Comparison of ENCODE assay signal across 10 cellular contexts in genomic region chr5:135977375-135977928, GRCh38. TPM values are rescaled to one million over a fixed set of nuclear protein-coding genes. Genes with fewer than 3 reads are reported as not detected.
DNase-seq lines count a peak whose midpoint lies in the region; ATAC-seq and TF ChIP-seq lines count a peak whose summit lies in the region.
"Had no signal": no experiment of that assay in that cellular context is flagged by ENCODE, and none has a peak within 500 bp of the region (broad histone marks: within the 10 kb centered on the region; RNA-seq: fewer than 3 reads in every experiment).

No MANE protein-coding gene starts in this region.

- H3K27ac ChIP-seq in gastroesophageal sphincter = peak overlapping the region in 1 of 4 donors; percentile 13

- peaks cover 26% of the 10 kb centered on the region for H3K27me3 Mint-ChIP-seq in activated CD8-positive, alpha-beta T cell treated with anti-CD3 and anti-CD28 coated beads, Interleukin-2, amount 10 ng/mL, durations not matched to agents 7 days and 5 days (ENCODE audit: low read depth)

- H3K4me3 Mint-ChIP-seq in activated CD8-positive, alpha-beta T cell treated with anti-CD3 and anti-CD28 coated beads, Interleukin-2, amount 10 ng/mL, durations not matched to agents 7 days and 5 days = no peak overlapping the region

- no peak for TF ChIP-seq EP300 in gastroesophageal sphincter (IDR thresholded peaks at IDR 0.05)

- no peaks in the 10 kb centered on the region for H3K9me3 ChIP-seq in gastroesophageal sphincter

- peak; percentile 79 for ATAC-seq in activated CD8-positive, alpha-beta T cell treated with anti-CD3 and anti-CD28 coated beads, Interleukin-2, amount 10 ng/mL, durations not matched to agents 7 days and 5 days
- ATAC-seq in gastroesophageal sphincter = peak; percentile 59
- no peak for ATAC-seq in HG02840 (IDR thresholded peaks at IDR 0.05; ENCODE audit: low FRiP score, unreplicated experiment)

- no peak for TF ChIP-seq POLR2A in gastroesophageal sphincter (IDR thresholded peaks at IDR 0.05)

- H3K27ac Mint-ChIP-seq in activated CD8-positive, alpha-beta T cell treated with anti-CD3 and anti-CD28 coated beads, Interleukin-2, amount 10 ng/mL, durations not matched to agents 7 days and 5 days = no peak overlapping the region

- H3K4me3 ChIP-seq in Jurkat, Clone E6-1 (ENCODE audit: low read length) = no peak overlapping the region
- no peak overlapping the region for H3K4me3 ChIP-seq in gastroesophageal sphincter

- TF ChIP-seq CTCF in gastroesophageal sphincter (IDR thresholded peaks at IDR 0.05) = peak in 3 of 4 experiments; percentile 8 to 49 (median 39)

- DNase-seq in NCI-H2227 (lab: John Stamatoyannopoulos, UW; ENCODE audit: unreplicated experiment) (peak; percentile 40), NCI-H2227 treated with DMSO at 0.1 percent for 48 hours (lab: John Stamatoyannopoulos, UW) (no peak), posterior vena cava (ENCODE audit: low spot score) (peak; percentile 94), DMS79 (lab: John Stamatoyannopoulos, UW) (no peak)
- peak; percentile 32 for DNase-seq in Jurkat, Clone E6-1 (ENCODE audit: low read depth, low spot score)
- DNase-seq in activated CD8-positive, alpha-beta T cell treated with anti-CD3 and anti-CD28 coated beads, Interleukin-2, amount 10 ng/mL, durations not matched to agents 7 days and 5 days = peak; percentile 60

- 53 to 81% methylated on average over 3 to 6 of the region's 17 CpGs for WGBS in gastroesophageal sphincter (ENCODE audit: low coverage in 1 of 2), 2 donors

- POLR2A ChIA-PET in activated CD8-positive, alpha-beta T cell treated with anti-CD3 and anti-CD28 coated beads, Interleukin-2, amount 10 ng/mL, durations not matched to agents 7 days and 5 days (lab: Charles Lee) = no interaction called here

- H3K4me1 Mint-ChIP-seq in activated CD8-positive, alpha-beta T cell treated with anti-CD3 and anti-CD28 coated beads, Interleukin-2, amount 10 ng/mL, durations not matched to agents 7 days and 5 days (ENCODE audit: low read depth) = no peaks in the 10 kb centered on the region

- intact Hi-C loops in posterior vena cava (cut with DNase I) = loop anchor here in 1 of 2 donors (10.0 kb wide), 1 partner anchor 87 kb away; no protein-coding TSS in a partner anchor

- H3K4me1 ChIP-seq in gastroesophageal sphincter = peaks cover 0 to 12% (median 3%) of the 10 kb centered on the region in 3 donors

- no peaks in the 10 kb centered on the region for H3K9me3 Mint-ChIP-seq in activated CD8-positive, alpha-beta T cell treated with anti-CD3 and anti-CD28 coated beads, Interleukin-2, amount 10 ng/mL, durations not matched to agents 7 days and 5 days (ENCODE audit: insufficient read depth)

- H3K36me3 Mint-ChIP-seq in activated CD8-positive, alpha-beta T cell treated with anti-CD3 and anti-CD28 coated beads, Interleukin-2, amount 10 ng/mL, durations not matched to agents 7 days and 5 days (ENCODE audit: low read depth) = no peaks in the 10 kb centered on the region

- H3K27me3 ChIP-seq in gastroesophageal sphincter = no peaks in the 10 kb centered on the region

- no peaks in the 10 kb centered on the region for H3K36me3 ChIP-seq in gastroesophageal sphincter

- CTCF ChIA-PET in activated CD8-positive, alpha-beta T cell treated with anti-CD3 and anti-CD28 coated beads, Interleukin-2, amount 10 ng/mL, durations not matched to agents 7 days and 5 days (lab: Charles Lee) = interaction anchor here (0.8 to 1.7 kb wide), 6 partner anchors 9 to 234 kb away, joined by 3 to 5 read pairs (median 4); no protein-coding TSS in a partner anchor

RNA-seq across cellular contexts. Expression of gene LECT2, which starts 22.7 kb away (rescaled TPM):
- not detected for polyA plus RNA-seq in Jurkat, Clone E6-1 (2012; ENCODE audit: insufficient read depth, insufficient read length)
- not detected for total RNA-seq in activated CD8-positive, alpha-beta T cell treated with anti-CD3 and anti-CD28 coated beads, Interleukin-2, amount 10 ng/mL, durations not matched to agents 7 days and 5 days
- total RNA-seq in gastroesophageal sphincter (not detected), posterior vena cava (not detected)
- total RNA-seq: temporal lobe had no signal
- polyA plus RNA-seq: adipose tissue had no signal

RNA-seq across cellular contexts. Expression of gene TGFBI, which starts 51.3 kb away (rescaled TPM):
- not detected for polyA plus RNA-seq in Jurkat, Clone E6-1 (2012; ENCODE audit: insufficient read depth, insufficient read length)
- not detected for total RNA-seq in activated CD8-positive, alpha-beta T cell treated with anti-CD3 and anti-CD28 coated beads, Interleukin-2, amount 10 ng/mL, durations not matched to agents 7 days and 5 days
- total RNA-seq in gastroesophageal sphincter = 100 to 1,000 TPM in 3 of 4 donors, 10 to 100 TPM in 1; 29.0 to 159 (median 112) TPM
- total RNA-seq in posterior vena cava = 100 to 1,000 TPM; 173 to 286 TPM

Comparison
In these comparisons a context has a peak if more than half of its experiments do, and no peak if none do; other contexts are left out.
1. DNase-seq: peak in NCI-H2227 (single experiment), Jurkat, Clone E6-1 (single experiment), activated CD8-positive, alpha-beta T cell treated with anti-CD3 and anti-CD28 coated beads, Interleukin-2, amount 10 ng/mL, durations not matched to agents 7 days and 5 days (single experiment) and posterior vena cava (single experiment); none in NCI-H2227 treated with DMSO at 0.1 percent for 48 hours (single experiment) and DMS79 (single experiment).
2. RNA of gene TGFBI, which starts 51.3 kb away (total RNA-seq): 173 to 286 TPM in posterior vena cava and 29.0 to 159 TPM in gastroesophageal sphincter; not detected in activated CD8-positive, alpha-beta T cell treated with anti-CD3 and anti-CD28 coated beads, Interleukin-2, amount 10 ng/mL, durations not matched to agents 7 days and 5 days; every median in the first group is over 10 times any median in the second.